ENCODE assay signal across 2 cellular contexts in genomic region chr9:129648092-129648763, GRCh38.
TF ChIP-seq lines count a peak whose summit lies in the region.

No MANE protein-coding gene starts in this region.

TF ChIP-seq in SK-N-SH treated with all-trans-retinoic acid at 6 μM for 48 hours, 23 proteins besides CTCF, POLR2A, EP300 and RAD21 (continued from another document):
- no peak for TF ChIP-seq PATZ1 (CRISPR knock-in tag; IDR thresholded peaks at IDR 0.05; ENCODE audit: borderline replicate concordance)
- no peak for TF ChIP-seq ZNF8 (CRISPR knock-in tag; IDR thresholded peaks at IDR 0.05)
- TF ChIP-seq PPARA (CRISPR knock-in tag; IDR thresholded peaks at IDR 0.05; ENCODE audit: borderline replicate concordance), result no peak
- TF ChIP-seq RARB (CRISPR knock-in tag; IDR thresholded peaks at IDR 0.05), result no peak
- TF ChIP-seq ZNF565 (CRISPR knock-in tag; conservative IDR thresholded peaks at IDR 0.05; ENCODE audit: low read depth), result no peak
- no peak for TF ChIP-seq GLIS3 (CRISPR knock-in tag; IDR thresholded peaks at IDR 0.05)
- no peak for TF ChIP-seq TOX (CRISPR knock-in tag; IDR thresholded peaks at IDR 0.05; ENCODE audit: borderline replicate concordance)
- no peak for TF ChIP-seq ZFP3 (CRISPR knock-in tag; IDR thresholded peaks at IDR 0.05)
- TF ChIP-seq CSRNP3 (CRISPR knock-in tag; IDR thresholded peaks at IDR 0.05), result no peak
- no peak for TF ChIP-seq ZFP30 (CRISPR knock-in tag; IDR thresholded peaks at IDR 0.05)
- no peak for TF ChIP-seq OSR1 (CRISPR knock-in tag; IDR thresholded peaks at IDR 0.05)
- TF ChIP-seq ISL1 (CRISPR knock-in tag; IDR thresholded peaks at IDR 0.05), result no peak
- TF ChIP-seq CSDC2 (CRISPR knock-in tag; IDR thresholded peaks at IDR 0.05), result no peak
- TF ChIP-seq TCF4 (CRISPR knock-in tag; IDR thresholded peaks at IDR 0.05; ENCODE audit: borderline replicate concordance), result no peak
- TF ChIP-seq POU6F1 (CRISPR knock-in tag; IDR thresholded peaks at IDR 0.05; ENCODE audit: borderline replicate concordance, low read depth), result no peak
- no peak for TF ChIP-seq CREB5 (CRISPR knock-in tag; IDR thresholded peaks at IDR 0.05; ENCODE audit: low read depth)
- no peak for TF ChIP-seq TSHZ2 (CRISPR knock-in tag; IDR thresholded peaks at IDR 0.05)
- TF ChIP-seq ESRRG (CRISPR knock-in tag; IDR thresholded peaks at IDR 0.05), result no peak
- TF ChIP-seq SNAI2 (CRISPR knock-in tag; IDR thresholded peaks at IDR 0.05), result no peak

TF ChIP-seq in SK-N-SH, 30 proteins besides CTCF, POLR2A, EP300 and RAD21 (continued from another document):
- TF ChIP-seq MAX (IDR thresholded peaks at IDR 0.05; ENCODE audit: low read depth) (no peak), USF2 (IDR thresholded peaks at IDR 0.05; ENCODE audit: borderline replicate concordance, low read depth, low read length) (no peak), RCOR1 (IDR thresholded peaks at IDR 0.05; ENCODE audit: low read length) (no peak), TEAD4 (IDR thresholded peaks at IDR 0.05; ENCODE audit: borderline replicate concordance, insufficient read depth) (no peak), CHD2 (IDR thresholded peaks at IDR 0.05; ENCODE audit: low read length, partially characterized antibody) (no peak), MXI1 (IDR thresholded peaks at IDR 0.05; ENCODE audit: low read depth, low read length) (no peak), SMC3 (IDR thresholded peaks at IDR 0.05; ENCODE audit: low read depth, low read length) (no peak), REST (IDR thresholded peaks at IDR 0.05; ENCODE audit: low read depth, low read length) (no peak)
